ENCODE assay signal across 1 cellular context in the genomic region with DNA sequence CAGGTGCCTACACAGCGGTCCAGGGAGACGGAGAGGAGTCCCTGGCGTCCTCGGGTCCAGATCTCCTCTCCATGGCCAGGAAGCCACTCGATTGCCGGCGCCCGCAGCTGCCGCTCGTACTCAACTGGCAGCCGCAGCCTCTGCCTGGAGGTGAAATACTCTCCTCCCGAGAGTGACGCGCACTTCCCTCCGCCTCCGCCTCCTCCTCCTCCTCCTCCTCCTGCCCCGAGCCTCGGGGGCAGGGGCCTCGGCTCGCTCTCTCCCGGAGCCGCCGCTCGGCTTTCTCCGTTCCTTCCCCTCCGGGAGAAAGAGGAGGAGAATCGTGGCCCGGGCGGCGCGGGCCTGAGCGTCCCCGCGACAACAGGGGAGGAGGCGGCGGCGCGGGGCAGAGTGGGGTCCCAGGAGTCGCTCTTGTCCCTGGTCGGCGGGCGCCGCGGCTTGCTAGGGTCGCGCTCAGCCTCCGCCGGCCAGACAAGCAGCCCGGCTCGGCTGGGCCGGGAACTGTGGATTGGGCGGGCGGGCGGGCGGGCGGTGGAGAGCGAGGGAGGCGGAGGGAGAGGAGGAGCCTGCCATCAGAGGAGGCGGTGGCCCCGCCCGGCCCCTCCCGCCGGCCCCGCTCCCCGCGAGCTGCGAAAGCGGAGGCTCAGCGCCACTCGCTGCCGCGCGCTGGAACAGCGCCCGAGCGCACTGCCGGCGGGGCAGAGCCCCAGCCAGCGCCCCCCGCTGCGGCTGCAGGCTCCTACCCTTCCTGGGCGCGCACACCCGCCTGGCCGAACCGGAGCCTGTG.
TF ChIP-seq lines count a peak whose summit lies in the region.

A gene with protein sequence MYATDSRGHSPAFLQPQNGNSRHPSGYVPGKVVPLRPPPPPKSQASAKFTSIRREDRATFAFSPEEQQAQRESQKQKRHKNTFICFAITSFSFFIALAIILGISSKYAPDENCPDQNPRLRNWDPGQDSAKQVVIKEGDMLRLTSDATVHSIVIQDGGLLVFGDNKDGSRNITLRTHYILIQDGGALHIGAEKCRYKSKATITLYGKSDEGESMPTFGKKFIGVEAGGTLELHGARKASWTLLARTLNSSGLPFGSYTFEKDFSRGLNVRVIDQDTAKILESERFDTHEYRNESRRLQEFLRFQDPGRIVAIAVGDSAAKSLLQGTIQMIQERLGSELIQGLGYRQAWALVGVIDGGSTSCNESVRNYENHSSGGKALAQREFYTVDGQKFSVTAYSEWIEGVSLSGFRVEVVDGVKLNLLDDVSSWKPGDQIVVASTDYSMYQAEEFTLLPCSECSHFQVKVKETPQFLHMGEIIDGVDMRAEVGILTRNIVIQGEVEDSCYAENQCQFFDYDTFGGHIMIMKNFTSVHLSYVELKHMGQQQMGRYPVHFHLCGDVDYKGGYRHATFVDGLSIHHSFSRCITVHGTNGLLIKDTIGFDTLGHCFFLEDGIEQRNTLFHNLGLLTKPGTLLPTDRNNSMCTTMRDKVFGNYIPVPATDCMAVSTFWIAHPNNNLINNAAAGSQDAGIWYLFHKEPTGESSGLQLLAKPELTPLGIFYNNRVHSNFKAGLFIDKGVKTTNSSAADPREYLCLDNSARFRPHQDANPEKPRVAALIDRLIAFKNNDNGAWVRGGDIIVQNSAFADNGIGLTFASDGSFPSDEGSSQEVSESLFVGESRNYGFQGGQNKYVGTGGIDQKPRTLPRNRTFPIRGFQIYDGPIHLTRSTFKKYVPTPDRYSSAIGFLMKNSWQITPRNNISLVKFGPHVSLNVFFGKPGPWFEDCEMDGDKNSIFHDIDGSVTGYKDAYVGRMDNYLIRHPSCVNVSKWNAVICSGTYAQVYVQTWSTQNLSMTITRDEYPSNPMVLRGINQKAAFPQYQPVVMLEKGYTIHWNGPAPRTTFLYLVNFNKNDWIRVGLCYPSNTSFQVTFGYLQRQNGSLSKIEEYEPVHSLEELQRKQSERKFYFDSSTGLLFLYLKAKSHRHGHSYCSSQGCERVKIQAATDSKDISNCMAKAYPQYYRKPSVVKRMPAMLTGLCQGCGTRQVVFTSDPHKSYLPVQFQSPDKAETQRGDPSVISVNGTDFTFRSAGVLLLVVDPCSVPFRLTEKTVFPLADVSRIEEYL (N-terminal part only) (minus strand): TSS at position 126 of the 787 bp plus-strand sequence. CDS start 18,140 bp downstream, outside the sequence.

TF ChIP-seq in HCT116, 20 proteins besides CTCF, POLR2A, EP300 and RAD21 (continued from another document):
- TF ChIP-seq, protein P1, sequence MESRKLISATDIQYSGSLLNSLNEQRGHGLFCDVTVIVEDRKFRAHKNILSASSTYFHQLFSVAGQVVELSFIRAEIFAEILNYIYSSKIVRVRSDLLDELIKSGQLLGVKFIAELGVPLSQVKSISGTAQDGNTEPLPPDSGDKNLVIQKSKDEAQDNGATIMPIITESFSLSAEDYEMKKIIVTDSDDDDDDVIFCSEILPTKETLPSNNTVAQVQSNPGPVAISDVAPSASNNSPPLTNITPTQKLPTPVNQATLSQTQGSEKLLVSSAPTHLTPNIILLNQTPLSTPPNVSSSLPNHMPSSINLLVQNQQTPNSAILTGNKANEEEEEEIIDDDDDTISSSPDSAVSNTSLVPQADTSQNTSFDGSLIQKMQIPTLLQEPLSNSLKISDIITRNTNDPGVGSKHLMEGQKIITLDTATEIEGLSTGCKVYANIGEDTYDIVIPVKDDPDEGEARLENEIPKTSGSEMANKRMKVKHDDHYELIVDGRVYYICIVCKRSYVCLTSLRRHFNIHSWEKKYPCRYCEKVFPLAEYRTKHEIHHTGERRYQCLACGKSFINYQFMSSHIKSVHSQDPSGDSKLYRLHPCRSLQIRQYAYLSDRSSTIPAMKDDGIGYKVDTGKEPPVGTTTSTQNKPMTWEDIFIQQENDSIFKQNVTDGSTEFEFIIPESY (IDR thresholded peaks at IDR 0.05; ENCODE audit: extremely low read depth, insufficient replicate concordance, low read length): no peak
- TF ChIP-seq FOSL1 (IDR thresholded peaks at IDR 0.05; ENCODE audit: low read depth) (no peak), SP1 (IDR thresholded peaks at IDR 0.05; ENCODE audit: low read depth) (no peak), TCF7L2 (IDR thresholded peaks at IDR 0.05; ENCODE audit: borderline replicate concordance, extremely low read depth, insufficient read depth, insufficient read length) (no peak), POLR2AphosphoS5 (IDR thresholded peaks at IDR 0.05; ENCODE audit: low read depth, low read length) (peak; percentile 85), SRF (IDR thresholded peaks at IDR 0.05; ENCODE audit: low read depth) (no peak), ELF1 (IDR thresholded peaks at IDR 0.05; ENCODE audit: borderline replicate concordance, low read depth) (no peak), EGR1 (IDR thresholded peaks at IDR 0.05; ENCODE audit: low read depth) (peak; percentile 85), YY1 (IDR thresholded peaks at IDR 0.05; ENCODE audit: extremely low read depth, insufficient replicate concordance, low read depth, low read length) (no peak)
- TF ChIP-seq, protein P2, sequence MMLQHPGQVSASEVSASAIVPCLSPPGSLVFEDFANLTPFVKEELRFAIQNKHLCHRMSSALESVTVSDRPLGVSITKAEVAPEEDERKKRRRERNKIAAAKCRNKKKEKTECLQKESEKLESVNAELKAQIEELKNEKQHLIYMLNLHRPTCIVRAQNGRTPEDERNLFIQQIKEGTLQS (IDR thresholded peaks at IDR 0.05): no peak
- TF ChIP-seq, protein P3, sequence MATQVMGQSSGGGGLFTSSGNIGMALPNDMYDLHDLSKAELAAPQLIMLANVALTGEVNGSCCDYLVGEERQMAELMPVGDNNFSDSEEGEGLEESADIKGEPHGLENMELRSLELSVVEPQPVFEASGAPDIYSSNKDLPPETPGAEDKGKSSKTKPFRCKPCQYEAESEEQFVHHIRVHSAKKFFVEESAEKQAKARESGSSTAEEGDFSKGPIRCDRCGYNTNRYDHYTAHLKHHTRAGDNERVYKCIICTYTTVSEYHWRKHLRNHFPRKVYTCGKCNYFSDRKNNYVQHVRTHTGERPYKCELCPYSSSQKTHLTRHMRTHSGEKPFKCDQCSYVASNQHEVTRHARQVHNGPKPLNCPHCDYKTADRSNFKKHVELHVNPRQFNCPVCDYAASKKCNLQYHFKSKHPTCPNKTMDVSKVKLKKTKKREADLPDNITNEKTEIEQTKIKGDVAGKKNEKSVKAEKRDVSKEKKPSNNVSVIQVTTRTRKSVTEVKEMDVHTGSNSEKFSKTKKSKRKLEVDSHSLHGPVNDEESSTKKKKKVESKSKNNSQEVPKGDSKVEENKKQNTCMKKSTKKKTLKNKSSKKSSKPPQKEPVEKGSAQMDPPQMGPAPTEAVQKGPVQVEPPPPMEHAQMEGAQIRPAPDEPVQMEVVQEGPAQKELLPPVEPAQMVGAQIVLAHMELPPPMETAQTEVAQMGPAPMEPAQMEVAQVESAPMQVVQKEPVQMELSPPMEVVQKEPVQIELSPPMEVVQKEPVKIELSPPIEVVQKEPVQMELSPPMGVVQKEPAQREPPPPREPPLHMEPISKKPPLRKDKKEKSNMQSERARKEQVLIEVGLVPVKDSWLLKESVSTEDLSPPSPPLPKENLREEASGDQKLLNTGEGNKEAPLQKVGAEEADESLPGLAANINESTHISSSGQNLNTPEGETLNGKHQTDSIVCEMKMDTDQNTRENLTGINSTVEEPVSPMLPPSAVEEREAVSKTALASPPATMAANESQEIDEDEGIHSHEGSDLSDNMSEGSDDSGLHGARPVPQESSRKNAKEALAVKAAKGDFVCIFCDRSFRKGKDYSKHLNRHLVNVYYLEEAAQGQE (IDR thresholded peaks at IDR 0.05; ENCODE audit: low read depth): no peak
